Comparison of ENCODE assay signal across 8 cellular contexts in the genomic region with DNA sequence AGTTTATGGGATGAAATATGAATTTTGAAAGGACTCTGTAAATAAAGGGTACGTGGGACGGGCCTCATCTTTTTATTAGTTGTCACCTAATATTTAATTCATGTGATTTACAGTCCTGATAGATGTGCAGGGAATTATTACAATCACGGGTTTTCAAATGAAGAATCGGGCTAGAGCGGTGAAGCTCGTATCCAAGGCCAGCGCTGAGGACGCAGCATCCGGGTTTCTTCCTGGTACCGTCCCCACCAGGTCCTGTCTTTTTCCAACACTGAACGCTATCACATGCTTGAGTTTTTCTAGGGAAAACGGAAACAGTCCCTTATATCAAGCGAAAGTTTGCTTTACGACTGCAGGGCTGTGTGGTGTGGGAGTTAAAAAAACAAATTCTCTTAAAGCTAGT. TPM values are rescaled to one million over a fixed set of nuclear protein-coding genes. Genes with fewer than 3 reads are reported as not detected.
DNase-seq lines count a peak whose midpoint lies in the region; ATAC-seq and TF ChIP-seq lines count a peak whose summit lies in the region.

No MANE protein-coding gene starts in this region.

- H3K4me3 ChIP-seq in urinary bladder (ENCODE audit: low read depth, low read length) = peak overlapping the region; percentile 45

- peaks cover 28% of the 10 kb centered on the region for H3K36me3 Mint-ChIP-seq in stimulated activated naive CD8-positive, alpha-beta T cell treated with anti-CD3 and anti-CD28 coated beads, Interleukin-15, Interleukin-2, amounts not matched to agents 100 ng/mL and 50 ng/mL, for 24 hours (ENCODE audit: low read depth)
- H3K36me3 Mint-ChIP-seq in T-cell (peaks cover 23% of the 10 kb centered on the region), endothelial cell (ENCODE audit: low read depth, unreplicated experiment) (peaks cover 14% of the 10 kb centered on the region)

- peak overlapping the region; percentile 96 for H3K4me3 Mint-ChIP-seq in stimulated activated naive CD8-positive, alpha-beta T cell treated with anti-CD3 and anti-CD28 coated beads, Interleukin-15, Interleukin-2, amounts not matched to agents 100 ng/mL and 50 ng/mL, for 24 hours
- H3K4me3 Mint-ChIP-seq in T-cell = peak overlapping the region; percentile 94 to 96 (median 95)
- H3K4me3 Mint-ChIP-seq in endothelial cell (ENCODE audit: unreplicated experiment) = peak overlapping the region; percentile 97

- ATAC-seq in stimulated activated naive CD8-positive, alpha-beta T cell treated with anti-CD3 and anti-CD28 coated beads, Interleukin-15, Interleukin-2, amounts not matched to agents 100 U/mL and 50 U/mL, for 24 hours = no peak
- ATAC-seq in T-cell (replicated peaks in 1 of 4) (no peak), HG02610 (IDR thresholded peaks at IDR 0.05; ENCODE audit: unreplicated experiment) (no peak), GM21360 (IDR thresholded peaks at IDR 0.05; ENCODE audit: unreplicated experiment) (no peak)

- no peaks in the 10 kb centered on the region for H3K27me3 Mint-ChIP-seq in stimulated activated naive CD8-positive, alpha-beta T cell treated with anti-CD3 and anti-CD28 coated beads, Interleukin-15, Interleukin-2, amounts not matched to agents 100 ng/mL and 50 ng/mL, for 24 hours
- H3K27me3 Mint-ChIP-seq in T-cell (no peaks in the 10 kb centered on the region), endothelial cell (ENCODE audit: unreplicated experiment) (peaks cover 5% of the 10 kb centered on the region)

- no peak for DNase-seq in stimulated activated naive CD8-positive, alpha-beta T cell treated with anti-CD3 and anti-CD28 coated beads, Interleukin-15, Interleukin-2, amounts not matched to agents 100 U/mL and 50 U/mL, for 24 hours
- DNase-seq in T-cell (peak in 4 of 34 experiments; percentile 5 to 19 (median 14)), endothelial cell (ENCODE audit: low spot score) (no peak), midbrain (lab: John Stamatoyannopoulos, UW) (peak; percentile 80)

- H3K27ac ChIP-seq in urinary bladder (ENCODE audit: low read depth) = peak overlapping the region; percentile 28

- CTCF ChIA-PET in T-cell (lab: Charles Lee) = interaction anchor here in 1 of 2 donors (0.5 to 1.9 kb wide), 5 partner anchors 10 to 364 kb away, joined by 3 to 16 read pairs (median 5); partner anchors contain the start of genes NAGA and NDUFA6

- H3K9me3 Mint-ChIP-seq in stimulated activated naive CD8-positive, alpha-beta T cell treated with anti-CD3 and anti-CD28 coated beads, Interleukin-15, Interleukin-2, amounts not matched to agents 100 ng/mL and 50 ng/mL, for 24 hours = no peaks in the 10 kb centered on the region
- H3K9me3 Mint-ChIP-seq in T-cell = no peaks in the 10 kb centered on the region
- no peaks in the 10 kb centered on the region for H3K9me3 Mint-ChIP-seq in endothelial cell (ENCODE audit: unreplicated experiment)

- 1% methylated on average over 14 of the region's 14 CpGs for WGBS in urinary bladder

- H3K27ac Mint-ChIP-seq in stimulated activated naive CD8-positive, alpha-beta T cell treated with anti-CD3 and anti-CD28 coated beads, Interleukin-15, Interleukin-2, amounts not matched to agents 100 ng/mL and 50 ng/mL, for 24 hours = peak overlapping the region; percentile 93
- H3K27ac Mint-ChIP-seq in T-cell (peak overlapping the region; percentile 93 to 98), endothelial cell (ENCODE audit: unreplicated experiment) (peak overlapping the region; percentile 84)

- H3K36me3 ChIP-seq in urinary bladder (ENCODE audit: insufficient read depth) = no peaks in the 10 kb centered on the region

- TF ChIP-seq CTCF in endothelial cell (IDR thresholded peaks at IDR 0.05; ENCODE audit: unreplicated experiment) = no peak

- H3K4me1 Mint-ChIP-seq in stimulated activated naive CD8-positive, alpha-beta T cell treated with anti-CD3 and anti-CD28 coated beads, Interleukin-15, Interleukin-2, amounts not matched to agents 100 ng/mL and 50 ng/mL, for 24 hours (ENCODE audit: low read depth) = peaks cover 39% of the 10 kb centered on the region
- H3K4me1 Mint-ChIP-seq in T-cell = peaks cover 32 to 45% (median 44%) of the 10 kb centered on the region in 3 donors
- peaks cover 25% of the 10 kb centered on the region for H3K4me1 Mint-ChIP-seq in endothelial cell (ENCODE audit: unreplicated experiment)

- no peaks in the 10 kb centered on the region for H3K4me1 ChIP-seq in urinary bladder (ENCODE audit: insufficient read depth)

- POLR2A ChIA-PET in T-cell (lab: Charles Lee) = interaction anchor here (0.5 to 1.9 kb wide), 4 partner anchors 10 to 189 kb away, joined by 3 to 36 read pairs (median 4); partner anchors contain the start of gene NDUFA6 (in 1 of the 2)

RNA-seq across cellular contexts. Expression of gene SMDT1, which starts 0.8 kb away (rescaled TPM):
- total RNA-seq in T-cell = 100 to 1,000 TPM; 101 to 176 (median 114) TPM
- total RNA-seq in endothelial cell (ENCODE audit: unreplicated experiment) = 61.1 TPM
- 10.0 TPM for total RNA-seq in urinary bladder
- polyA plus RNA-seq in urinary bladder = 86.1 TPM

RNA-seq across cellular contexts. Expression of gene PHETA2, which starts 6.2 kb away (rescaled TPM):
- total RNA-seq in T-cell = 1 to 10 TPM in 3 of 5 donors, under 1 TPM in 2; 0.83 to 2.0 (median 1.5) TPM
- total RNA-seq in endothelial cell (ENCODE audit: unreplicated experiment) = 3.5 TPM
- total RNA-seq in urinary bladder = 26.0 TPM
- polyA plus RNA-seq in urinary bladder = 17.3 TPM

RNA-seq across cellular contexts. Expression of gene NAGA, which starts 9.7 kb away (rescaled TPM):
- 10 to 100 TPM in 3 of 5 donors, 1 to 10 TPM in 2; 6.9 to 14.3 (median 11.6) TPM for total RNA-seq in T-cell
- total RNA-seq in endothelial cell (ENCODE audit: unreplicated experiment) = 26.0 TPM
- 38.6 TPM for total RNA-seq in urinary bladder
- 30.9 TPM for polyA plus RNA-seq in urinary bladder

RNA-seq across cellular contexts. Expression of gene NDUFA6, which starts 10.3 kb away (rescaled TPM):
- total RNA-seq in T-cell = 10 to 100 TPM; 36.6 to 52.3 (median 39.6) TPM
- total RNA-seq in endothelial cell (ENCODE audit: unreplicated experiment) = 54.9 TPM
- 54.0 TPM for total RNA-seq in urinary bladder
- polyA plus RNA-seq in urinary bladder = 118 TPM

RNA-seq across cellular contexts. Expression of gene CYP2D6, which starts 50.3 kb away (rescaled TPM):
- total RNA-seq in T-cell (1 to 10 TPM; 4.5 to 9.8 (median 8.6) TPM), endothelial cell (ENCODE audit: unreplicated experiment) (3.2 TPM), urinary bladder (0.48 TPM)
- 0.61 TPM for polyA plus RNA-seq in urinary bladder
